15 cellular contexts compared by ENCODE assay signal in the genomic region with DNA sequence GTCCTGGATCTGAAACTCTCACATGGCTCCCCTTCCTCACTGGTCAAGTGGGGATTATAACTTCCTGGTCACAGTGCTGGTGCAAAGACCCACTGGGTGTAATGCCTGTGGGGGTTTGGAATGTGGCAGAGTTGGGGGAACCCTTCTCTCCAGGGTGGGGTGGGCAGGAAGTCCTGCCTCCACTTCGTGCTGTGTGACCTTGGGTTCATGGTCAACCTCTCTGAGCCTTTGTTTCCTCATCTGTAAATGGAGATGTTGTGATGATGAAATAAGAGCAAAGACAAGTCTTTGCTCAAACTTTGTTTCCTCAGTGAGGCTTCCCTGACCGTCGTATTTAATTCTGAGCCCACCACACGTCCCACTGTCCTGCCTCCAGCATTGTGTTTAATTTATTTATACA.
DNase-seq lines count a peak whose midpoint lies in the region; TF ChIP-seq lines count a peak whose summit lies in the region.
"Had no signal": no experiment of that assay in that cellular context is flagged by ENCODE, and none has a peak within 500 bp of the region (broad histone marks: within the 10 kb centered on the region; RNA-seq: fewer than 3 reads in every experiment).

No MANE protein-coding gene starts in this region.

- H3K4me3 ChIP-seq in HEK293 (ENCODE audit: low read depth, low read length) (no peak overlapping the region), right atrium auricular region (no peak overlapping the region)
- H3K4me3 ChIP-seq: GM23338 had no signal

- H3K4me1 ChIP-seq in HEK293 (ENCODE audit: control insufficient read depth, insufficient read depth, low read length) (no peaks in the 10 kb centered on the region), right atrium auricular region (no peaks in the 10 kb centered on the region)

- DNase-seq in activated CD8-positive, alpha-beta memory T cell treated with anti-CD3 and anti-CD28 coated beads, Interleukin-2, amount 50 U/mL, for 48 hours, result peak; percentile 8
- no peak for DNase-seq in activated CD8-positive, alpha-beta memory T cell treated with anti-CD3 and anti-CD28 coated beads for 24 hours
- DNase-seq in AG20443 (ENCODE audit: low spot score) (peak; percentile 4), epithelial cell of prostate (ENCODE audit: low read depth, low spot score) (no peak), right atrium auricular region (ENCODE audit: low spot score) (no peak), NCI-H1417 (lab: John Stamatoyannopoulos, UW) (no peak), mesenteric fat pad (ENCODE audit: low spot score) (no peak)
- DNase-seq: CD4-positive, CD25-positive, alpha-beta regulatory T cell; DMS53; GF-D8; HCEC 1CT; KBM-7 had no signal

- no peaks in the 10 kb centered on the region for H3K36me3 ChIP-seq in HEK293 (ENCODE audit: control insufficient read depth in 2 of 2, insufficient read depth in 1 of 2, low read length in 2 of 2)
- H3K36me3 ChIP-seq in right atrium auricular region, result no peaks in the 10 kb centered on the region

- CTCF ChIA-PET in HEK293 (lab: Yijun Ruan, JAX), result no interaction called here

- POLR2A ChIA-PET in HEK293 (lab: Yijun Ruan, JAX), result no interaction called here

- no peak for TF ChIP-seq CTCF in HEK293 (tag by site-specific recombination; IDR thresholded peaks at IDR 0.05)
- TF ChIP-seq CTCF in right atrium auricular region (IDR thresholded peaks at IDR 0.05), result no peak

- H3K9me3 ChIP-seq in HEK293 (ENCODE audit: control insufficient read depth, insufficient read depth, low read depth, low read length), result no peaks in the 10 kb centered on the region
- H3K9me3 ChIP-seq in right atrium auricular region, result peaks cover 0 to 4% of the 10 kb centered on the region in 2 donors

- no peaks in the 10 kb centered on the region for H3K27me3 ChIP-seq in right atrium auricular region

- H3K27ac ChIP-seq in HEK293 (ENCODE audit: extremely low read depth, low read depth, low read length), result no peak overlapping the region
- H3K27ac ChIP-seq in epithelial cell of prostate, result peak overlapping the region; percentile 59
- no peak overlapping the region for H3K27ac ChIP-seq in right atrium auricular region
- H3K27ac ChIP-seq: HL-60 had no signal

TF ChIP-seq in HEK293, 187 proteins besides CTCF, POLR2A, EP300 and RAD21:
- TF ChIP-seq ZNF404 (tag by site-specific recombination; IDR thresholded peaks at IDR 0.05) (no peak), SETDB1 (IDR thresholded peaks at IDR 0.05; ENCODE audit: insufficient read length, low read length) (no peak), ZNF391 (tag by site-specific recombination; IDR thresholded peaks at IDR 0.05; ENCODE audit: borderline replicate concordance, low read depth) (no peak), ZNF768 (tag by site-specific recombination; IDR thresholded peaks at IDR 0.05) (peak; percentile 66; the same call in 1 of the 2 replicates), ZNF184 (tag by site-specific recombination; IDR thresholded peaks at IDR 0.05) (no peak), ZNF580 (tag by site-specific recombination; IDR thresholded peaks at IDR 0.05) (no peak)
- TF ChIP-seq, protein P1, sequence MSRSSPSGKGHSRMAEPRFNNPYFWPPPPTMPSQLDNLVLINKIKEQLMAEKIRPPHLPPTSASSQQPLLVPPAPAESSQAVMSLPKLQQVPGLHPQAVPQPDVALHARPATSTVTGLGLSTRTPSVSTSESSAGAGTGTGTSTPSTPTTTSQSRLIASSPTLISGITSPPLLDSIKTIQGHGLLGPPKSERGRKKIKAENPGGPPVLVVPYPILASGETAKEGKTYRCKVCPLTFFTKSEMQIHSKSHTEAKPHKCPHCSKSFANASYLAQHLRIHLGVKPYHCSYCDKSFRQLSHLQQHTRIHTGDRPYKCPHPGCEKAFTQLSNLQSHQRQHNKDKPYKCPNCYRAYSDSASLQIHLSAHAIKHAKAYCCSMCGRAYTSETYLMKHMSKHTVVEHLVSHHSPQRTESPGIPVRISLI (tag by site-specific recombination; IDR thresholded peaks at IDR 0.05), result no peak

Comparison
In these comparisons a context has a peak if more than half of its experiments do, and no peak if none do; other contexts are left out.
1. DNase-seq: peak in activated CD8-positive, alpha-beta memory T cell treated with anti-CD3 and anti-CD28 coated beads, Interleukin-2, amount 50 U/mL, for 48 hours (single experiment) and AG20443 (single experiment); none in activated CD8-positive, alpha-beta memory T cell treated with anti-CD3 and anti-CD28 coated beads for 24 hours (single experiment), epithelial cell of prostate (single experiment), right atrium auricular region (single experiment), NCI-H1417 (0 of 3) and mesenteric fat pad (single experiment).